17 cellular contexts compared by ENCODE assay signal in genomic region chr6:163346529-163346961, GRCh38.
DNase-seq lines count a peak whose midpoint lies in the region; ATAC-seq and TF ChIP-seq lines count a peak whose summit lies in the region.
"Had no signal": no experiment of that assay in that cellular context is flagged by ENCODE, and none has a peak within 500 bp of the region (broad histone marks: within the 10 kb centered on the region; RNA-seq: fewer than 3 reads in every experiment).

No MANE protein-coding gene starts in this region.

- no peaks in the 10 kb centered on the region for H3K27me3 ChIP-seq in right lobe of liver
- H3K27me3 ChIP-seq: adrenal gland had no signal

- ATAC-seq in left cardiac atrium (peak; percentile 9 to 41), GM18505 (IDR thresholded peaks at IDR 0.05; ENCODE audit: unreplicated experiment) (no peak), WTC11 (no peak), right lobe of liver (no peak), HG03571 (IDR thresholded peaks at IDR 0.05; ENCODE audit: unreplicated experiment) (no peak)
- ATAC-seq: activated T-helper 17 cell treated with anti-CD3 and anti-CD28 coated beads, Interleukin-2, amount 50 U/mL, for 72 hours had no signal

- 82% methylated on average over 10 of the region's 14 CpGs for WGBS in right lobe of liver (ENCODE audit: insufficient coverage, low coverage, low lambda C conversion rate, missing lambda C conversion rate)

- no peak overlapping the region for H3K27ac ChIP-seq in right lobe of liver
- H3K27ac ChIP-seq: adrenal gland, skin epidermis had no signal

- no peaks in the 10 kb centered on the region for H3K27me3 Mint-ChIP-seq in WTC11 (ENCODE audit: low read depth)
- H3K27me3 Mint-ChIP-seq: activated CD4-positive, alpha-beta memory T cell treated with anti-CD3 and anti-CD28 coated beads, Interleukin-2, amount 10 ng/mL, durations not matched to agents 7 days and 5 days; activated T-helper 17 cell treated with anti-CD3 and anti-CD28 coated beads, Interleukin-2, amount 50 U/mL, for 72 hours had no signal

- peaks cover 10% of the 10 kb centered on the region for H3K4me1 Mint-ChIP-seq in WTC11
- H3K4me1 Mint-ChIP-seq: activated CD4-positive, alpha-beta memory T cell treated with anti-CD3 and anti-CD28 coated beads, Interleukin-2, amount 10 ng/mL, durations not matched to agents 7 days and 5 days; activated T-helper 17 cell treated with anti-CD3 and anti-CD28 coated beads, Interleukin-2, amount 50 U/mL, for 72 hours; CD8-positive, alpha-beta memory T cell; naive B cell had no signal

- H3K36me3 Mint-ChIP-seq in WTC11, result no peaks in the 10 kb centered on the region
- H3K36me3 Mint-ChIP-seq: CD8-positive, alpha-beta memory T cell; naive B cell had no signal

- intact Hi-C loops in left cardiac atrium (cut with DNase I) (loop anchor here in 1 of 2 donors (5.0 kb wide), 1 partner anchor 46 kb away; no protein-coding TSS in a partner anchor), right lobe of liver (cut with DNase I) (no loop called here)

- H3K4me3 Mint-ChIP-seq in WTC11, result no peak overlapping the region
- H3K4me3 Mint-ChIP-seq: activated CD4-positive, alpha-beta memory T cell treated with anti-CD3 and anti-CD28 coated beads, Interleukin-2, amount 10 ng/mL, durations not matched to agents 7 days and 5 days; activated T-helper 17 cell treated with anti-CD3 and anti-CD28 coated beads, Interleukin-2, amount 50 U/mL, for 72 hours; CD8-positive, alpha-beta memory T cell had no signal

- H3K4me3 ChIP-seq in right lobe of liver, result no peak overlapping the region
- H3K4me3 ChIP-seq: adrenal gland, skin epidermis had no signal

- POLR2A ChIA-PET in WTC11 (lab: Charles Lee), result no interaction called here

- CTCF ChIA-PET in WTC11 (lab: Charles Lee), result no interaction called here

- TF ChIP-seq POLR2A in GM18505 (IDR thresholded peaks at IDR 0.05; ENCODE audit: borderline replicate concordance, extremely low read depth, insufficient read depth, insufficient read length), result no peak
- TF ChIP-seq POLR2A in right lobe of liver (IDR thresholded peaks at IDR 0.05), result no peak

- H3K9me3 Mint-ChIP-seq in WTC11, result no peaks in the 10 kb centered on the region
- H3K9me3 Mint-ChIP-seq: activated CD4-positive, alpha-beta memory T cell treated with anti-CD3 and anti-CD28 coated beads, Interleukin-2, amount 10 ng/mL, durations not matched to agents 7 days and 5 days; activated T-helper 17 cell treated with anti-CD3 and anti-CD28 coated beads, Interleukin-2, amount 50 U/mL, for 72 hours; CD8-positive, alpha-beta memory T cell; naive B cell had no signal

- DNase-seq in Ammon's horn (ENCODE audit: low spot score), result peak; percentile 57
- DNase-seq in anterior cingulate cortex (lab: John Stamatoyannopoulos, UW), result peak in 44 of 58 donors; percentile 19 to 84 (median 58)
- no peak for DNase-seq in left cardiac atrium
- DNase-seq in pons (ENCODE audit: low spot score), result peak; percentile 76
- no peak for DNase-seq in WTC11 (ENCODE audit: low spot score)
- DNase-seq in right lobe of liver, result no peak
- DNase-seq: activated CD4-positive, alpha-beta memory T cell treated with anti-CD3 and anti-CD28 coated beads, Interleukin-2, amount 10 ng/mL, durations not matched to agents 7 days and 5 days; adrenal gland; CD8-positive, alpha-beta memory T cell; Kasumi-1; naive B cell; NCI-H1436; NCI-H446 treated with DMSO at 0.1 percent for 48 hours had no signal

- H3K4me1 ChIP-seq in right lobe of liver, result peaks cover 0 to 5% (median 0%) of the 10 kb centered on the region in 4 donors

- no peaks in the 10 kb centered on the region for H3K9me3 ChIP-seq in right lobe of liver
- H3K9me3 ChIP-seq: adrenal gland had no signal

- TF ChIP-seq CTCF in WTC11 (IDR thresholded peaks at IDR 0.05) (no peak), right lobe of liver (IDR thresholded peaks at IDR 0.05) (no peak)

- H3K36me3 ChIP-seq in right lobe of liver, result no peaks in the 10 kb centered on the region
- H3K36me3 ChIP-seq: adrenal gland had no signal

- H3K27ac Mint-ChIP-seq in WTC11, result no peak overlapping the region
- H3K27ac Mint-ChIP-seq: activated CD4-positive, alpha-beta memory T cell treated with anti-CD3 and anti-CD28 coated beads, Interleukin-2, amount 10 ng/mL, durations not matched to agents 7 days and 5 days; activated T-helper 17 cell treated with anti-CD3 and anti-CD28 coated beads, Interleukin-2, amount 50 U/mL, for 72 hours; naive B cell had no signal

TF ChIP-seq in WTC11, 78 proteins besides CTCF, POLR2A, EP300 and RAD21:
- TF ChIP-seq FOXJ3 (CRISPR knock-in tag; IDR thresholded peaks at IDR 0.05; ENCODE audit: borderline replicate concordance), result no peak
- TF ChIP-seq CREM (CRISPR knock-in tag; IDR thresholded peaks at IDR 0.05), result no peak
- TF ChIP-seq, protein P1, sequence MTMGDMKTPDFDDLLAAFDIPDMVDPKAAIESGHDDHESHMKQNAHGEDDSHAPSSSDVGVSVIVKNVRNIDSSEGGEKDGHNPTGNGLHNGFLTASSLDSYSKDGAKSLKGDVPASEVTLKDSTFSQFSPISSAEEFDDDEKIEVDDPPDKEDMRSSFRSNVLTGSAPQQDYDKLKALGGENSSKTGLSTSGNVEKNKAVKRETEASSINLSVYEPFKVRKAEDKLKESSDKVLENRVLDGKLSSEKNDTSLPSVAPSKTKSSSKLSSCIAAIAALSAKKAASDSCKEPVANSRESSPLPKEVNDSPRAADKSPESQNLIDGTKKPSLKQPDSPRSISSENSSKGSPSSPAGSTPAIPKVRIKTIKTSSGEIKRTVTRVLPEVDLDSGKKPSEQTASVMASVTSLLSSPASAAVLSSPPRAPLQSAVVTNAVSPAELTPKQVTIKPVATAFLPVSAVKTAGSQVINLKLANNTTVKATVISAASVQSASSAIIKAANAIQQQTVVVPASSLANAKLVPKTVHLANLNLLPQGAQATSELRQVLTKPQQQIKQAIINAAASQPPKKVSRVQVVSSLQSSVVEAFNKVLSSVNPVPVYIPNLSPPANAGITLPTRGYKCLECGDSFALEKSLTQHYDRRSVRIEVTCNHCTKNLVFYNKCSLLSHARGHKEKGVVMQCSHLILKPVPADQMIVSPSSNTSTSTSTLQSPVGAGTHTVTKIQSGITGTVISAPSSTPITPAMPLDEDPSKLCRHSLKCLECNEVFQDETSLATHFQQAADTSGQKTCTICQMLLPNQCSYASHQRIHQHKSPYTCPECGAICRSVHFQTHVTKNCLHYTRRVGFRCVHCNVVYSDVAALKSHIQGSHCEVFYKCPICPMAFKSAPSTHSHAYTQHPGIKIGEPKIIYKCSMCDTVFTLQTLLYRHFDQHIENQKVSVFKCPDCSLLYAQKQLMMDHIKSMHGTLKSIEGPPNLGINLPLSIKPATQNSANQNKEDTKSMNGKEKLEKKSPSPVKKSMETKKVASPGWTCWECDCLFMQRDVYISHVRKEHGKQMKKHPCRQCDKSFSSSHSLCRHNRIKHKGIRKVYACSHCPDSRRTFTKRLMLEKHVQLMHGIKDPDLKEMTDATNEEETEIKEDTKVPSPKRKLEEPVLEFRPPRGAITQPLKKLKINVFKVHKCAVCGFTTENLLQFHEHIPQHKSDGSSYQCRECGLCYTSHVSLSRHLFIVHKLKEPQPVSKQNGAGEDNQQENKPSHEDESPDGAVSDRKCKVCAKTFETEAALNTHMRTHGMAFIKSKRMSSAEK (CRISPR knock-in tag; IDR thresholded peaks at IDR 0.05; ENCODE audit: borderline replicate concordance), result no peak
- TF ChIP-seq CREB1 (CRISPR knock-in tag; IDR thresholded peaks at IDR 0.05), result no peak
- TF ChIP-seq SOX15 (CRISPR knock-in tag; IDR thresholded peaks at IDR 0.05), result no peak

Comparison
In these comparisons a context has a peak if more than half of its experiments do, and no peak if none do; other contexts are left out.
1. DNase-seq: peak in Ammon's horn (single experiment), anterior cingulate cortex (44 of 58) and pons (single experiment); none in left cardiac atrium (single experiment), WTC11 (single experiment) and right lobe of liver (0 of 3).
2. ATAC-seq: peak in left cardiac atrium (2 of 2); none in GM18505 (single experiment), WTC11 (single experiment), right lobe of liver (0 of 4) and HG03571 (single experiment).